8 cellular contexts compared by ENCODE assay signal in the genomic region with DNA sequence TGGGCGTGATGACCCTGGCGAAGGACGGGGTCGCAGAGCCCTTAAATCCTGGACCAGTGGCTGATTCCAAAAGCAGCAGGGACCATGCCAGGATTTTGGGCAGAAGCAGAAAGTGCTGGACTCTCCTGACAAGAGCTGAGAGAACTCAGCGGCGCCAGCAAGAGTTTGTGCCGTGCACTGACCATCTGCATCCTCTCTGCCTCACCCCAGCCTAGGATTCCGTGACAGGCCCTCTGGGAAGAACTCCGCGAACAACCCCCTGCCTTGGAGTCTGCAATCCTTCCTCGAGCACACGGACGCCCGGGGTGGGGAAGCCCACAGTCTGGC. TPM values are rescaled to one million over a fixed set of nuclear protein-coding genes. Genes with fewer than 3 reads are reported as not detected.
DNase-seq lines count a peak whose midpoint lies in the region; ATAC-seq and TF ChIP-seq lines count a peak whose summit lies in the region.

No MANE protein-coding gene starts in this region.

- intact Hi-C loops in dorsolateral prefrontal cortex (cut with DNase I): loop anchor here in 1 of 2 donors (1.0 to 5.0 kb wide), 3 partner anchors 23 to 99 kb away; partner anchors contain the start of genes CDK2AP2, NUDT8 and PITPNM1

- H3K4me3 Mint-ChIP-seq in naive B cell: peak overlapping the region; percentile 85 to 95 (median 91)

- no peak for TF ChIP-seq CTCF in KMS-11 (conservative IDR thresholded peaks at IDR 0.05; ENCODE audit: low read depth, low read length)
- TF ChIP-seq CTCF in dorsolateral prefrontal cortex (IDR thresholded peaks at IDR 0.05 in 54 of 56, conservative IDR thresholded peaks at IDR 0.05 in 2 of 56; ENCODE audit: low read depth in 1 of 56, partially characterized antibody in 56 of 56): no peak

- H2AFZ ChIP-seq in KMS-11 (ENCODE audit: low read depth): peak overlapping the region; percentile 76

- peaks cover 0 to 18% (median 10%) of the 10 kb centered on the region in 3 donors for H3K27me3 Mint-ChIP-seq in naive B cell

- peak overlapping the region; percentile 68 for H3K4me2 ChIP-seq in KMS-11

- H3K27ac ChIP-seq in KMS-11 (no peak overlapping the region), dorsolateral prefrontal cortex (peak overlapping the region in 56 of 59 donors; percentile 9 to 96 (median 83))

- no peaks in the 10 kb centered on the region for H3K9me3 Mint-ChIP-seq in naive B cell

- H3K9ac ChIP-seq in KMS-11: no peak overlapping the region; the same call in 1 of the 2 replicates

- ATAC-seq in naive B cell (ENCODE audit: low read depth in 2 of 2) (no peak), HG03571 (IDR thresholded peaks at IDR 0.05; ENCODE audit: unreplicated experiment) (no peak)

- H3K36me3 Mint-ChIP-seq in naive B cell: peaks cover 0 to 9% of the 10 kb centered on the region in 2 donors

- H3K27ac Mint-ChIP-seq in naive B cell: peak overlapping the region in 2 of 6 donors; percentile 71 to 84

- peaks cover 18% of the 10 kb centered on the region for H3K79me2 ChIP-seq in KMS-11 (ENCODE audit: insufficient read depth, low read depth)

- H3K4me1 Mint-ChIP-seq in naive B cell: peaks cover 16 to 38% (median 18%) of the 10 kb centered on the region in 3 donors

- H3K4me1 ChIP-seq in KMS-11 (ENCODE audit: low read depth, poor library complexity, severe bottlenecking): peaks cover 9% of the 10 kb centered on the region

- no peak overlapping the region for H3K4me3 ChIP-seq in KMS-11 (IDR thresholded peaks at IDR 0.05; ENCODE audit: insufficient read depth, low read depth, low read length)
- H3K4me3 ChIP-seq in dorsolateral prefrontal cortex: peak overlapping the region; percentile 71 to 100 (median 98)

- no peaks in the 10 kb centered on the region for H4K20me1 ChIP-seq in KMS-11 (ENCODE audit: insufficient read depth)

- peak; percentile 46 for DNase-seq in AG08396 (ENCODE audit: low spot score)
- DNase-seq in dorsolateral prefrontal cortex: peak in 1 of 10 donors; percentile 30
- no peak for DNase-seq in naive B cell
- no peak for DNase-seq in NCI-H2107 (lab: John Stamatoyannopoulos, UW)
- DNase-seq in activated gamma-delta T cell treated with Interleukin-2 at 50 U/mL for 16 hours: no peak
- no peak for DNase-seq in NCI-H2029 (lab: John Stamatoyannopoulos, UW)

- H3K27me3 ChIP-seq in KMS-11 (ENCODE audit: insufficient read depth, low read depth): no peaks in the 10 kb centered on the region
- no peaks in the 10 kb centered on the region for H3K27me3 ChIP-seq in dorsolateral prefrontal cortex

- no peaks in the 10 kb centered on the region for H3K36me3 ChIP-seq in KMS-11 (ENCODE audit: insufficient read depth)

RNA-seq across cellular contexts. Expression of gene NDUFV1, which starts 0.6 kb away (rescaled TPM):
- 100 to 1,000 TPM; 176 to 398 (median 251) TPM for total RNA-seq in dorsolateral prefrontal cortex
- 100 to 1,000 TPM; 110 to 165 (median 124) TPM for polyA plus RNA-seq in naive B cell (ENCODE audit: low read depth in 6 of 6)

RNA-seq across cellular contexts. Expression of gene GSTP1, which starts 22.5 kb away (rescaled TPM):
- total RNA-seq in dorsolateral prefrontal cortex: 100 to 1,000 TPM; 145 to 281 (median 207) TPM
- polyA plus RNA-seq in naive B cell (ENCODE audit: low read depth in 6 of 6): 100 to 1,000 TPM; 225 to 406 (median 317) TPM

RNA-seq across cellular contexts. Expression of gene NUDT8, which starts 23.6 kb away (rescaled TPM):
- 10 to 100 TPM in 3 of 120 experiments, 1 to 10 TPM in 117; 2.2 to 12.6 (median 6.1) TPM for total RNA-seq in dorsolateral prefrontal cortex
- 10 to 100 TPM in 3 of 6 donors, 1 to 10 TPM in 3; 2.9 to 15.3 (median 10.0) TPM for polyA plus RNA-seq in naive B cell (ENCODE audit: low read depth in 6 of 6)

RNA-seq across cellular contexts. Expression of gene TBX10, which starts 33.5 kb away (rescaled TPM):
- under 1 TPM in 1 of 120 experiments, not detected in 119; 0.60 TPM for total RNA-seq in dorsolateral prefrontal cortex
- not detected for polyA plus RNA-seq in naive B cell (ENCODE audit: low read depth in 6 of 6)

RNA-seq across cellular contexts. Expression of gene ACY3, which starts 44.4 kb away (rescaled TPM):
- 1 to 10 TPM in 75 of 120 experiments, under 1 TPM in 24, not detected in 21; 0.37 to 8.7 (median 1.9) TPM for total RNA-seq in dorsolateral prefrontal cortex
- 1 to 10 TPM in 5 of 6 donors, under 1 TPM in 1; 0.80 to 6.6 (median 2.5) TPM for polyA plus RNA-seq in naive B cell (ENCODE audit: low read depth in 6 of 6)
